Comparison of ENCODE assay signal across 27 cellular contexts in genomic region chr1:161001068-161001467, GRCh38. TPM values are rescaled to one million over a fixed set of nuclear protein-coding genes. Genes with fewer than 3 reads are reported as not detected.
"Had no signal": no experiment of that assay in that cellular context is flagged by ENCODE, and none has a peak within 500 bp of the region (broad histone marks: within the 10 kb centered on the region; RNA-seq: fewer than 3 reads in every experiment).

No MANE protein-coding gene starts in this region.

- H3K27me3 Mint-ChIP-seq: activated CD4-positive, alpha-beta T cell treated with anti-CD3 and anti-CD28 coated beads, Interleukin-2, amount 10 ng/mL, durations not matched to agents 24 days and 14 days; activated CD8-positive, alpha-beta T cell treated with anti-CD3 and anti-CD28 coated beads for 36 hours; activated naive CD8-positive, alpha-beta T cell treated with anti-CD3 and anti-CD28 coated beads for 36 hours; activated T-helper 17 cell treated with anti-CD3 and anti-CD28 coated beads, Interleukin-2, amount 50 U/mL, for 72 hours had no signal

- H3K36me3 Mint-ChIP-seq: activated naive CD8-positive, alpha-beta T cell treated with anti-CD3 and anti-CD28 coated beads for 36 hours had no signal

- H3K36me3 ChIP-seq: brain microvascular endothelial cell had no signal

- ATAC-seq: activated CD8-positive, alpha-beta T cell treated with anti-CD3 and anti-CD28 coated beads for 36 hours; activated T-helper 17 cell treated with anti-CD3 and anti-CD28 coated beads, Interleukin-2, amount 50 U/mL, for 72 hours; K562; PC-3 had no signal

- H3K27ac Mint-ChIP-seq: activated CD4-positive, alpha-beta T cell treated with anti-CD3 and anti-CD28 coated beads, Interleukin-2, amount 10 ng/mL, durations not matched to agents 24 days and 14 days; activated CD8-positive, alpha-beta T cell treated with anti-CD3 and anti-CD28 coated beads for 36 hours; activated naive CD8-positive, alpha-beta T cell treated with anti-CD3 and anti-CD28 coated beads for 36 hours; activated T-cell treated with anti-CD3 and anti-CD28 coated beads, Interleukin-2, amount 50 U/mL, for 72 hours; activated T-helper 17 cell treated with anti-CD3 and anti-CD28 coated beads, Interleukin-2, amount 50 U/mL, for 72 hours; T-helper 1 cell treated with Interleukin-12 subunit alpha and Interleukin-12 subunit beta and Interleukin-4 antibody, amounts not matched to agents 30 μg/mL and 1 μg/mL, for 36 hours; T-helper 2 cell treated with Interferon-gamma antibody and Interleukin-4, amounts not matched to agents 5 μg/mL and 100 μg/mL, for 36 hours had no signal

- H3K9me3 Mint-ChIP-seq: activated CD4-positive, alpha-beta T cell treated with anti-CD3 and anti-CD28 coated beads, Interleukin-2, amount 10 ng/mL, durations not matched to agents 24 days and 14 days; activated CD8-positive, alpha-beta T cell treated with anti-CD3 and anti-CD28 coated beads for 36 hours; activated naive CD8-positive, alpha-beta T cell treated with anti-CD3 and anti-CD28 coated beads for 36 hours; activated T-cell treated with anti-CD3 and anti-CD28 coated beads, Interleukin-2, amount 50 U/mL, for 72 hours; activated T-helper 17 cell treated with anti-CD3 and anti-CD28 coated beads, Interleukin-2, amount 50 U/mL, for 72 hours; T-helper 1 cell treated with Interleukin-12 subunit alpha and Interleukin-12 subunit beta and Interleukin-4 antibody, amounts not matched to agents 30 μg/mL and 1 μg/mL, for 36 hours; T-helper 2 cell treated with Interferon-gamma antibody and Interleukin-4, amounts not matched to agents 5 μg/mL and 100 μg/mL, for 36 hours had no signal

- H3K9me3 ChIP-seq: Peyer's patch had no signal

- DNase-seq: activated CD4-positive, alpha-beta T cell treated with anti-CD3 and anti-CD28 coated beads, Interleukin-2, amount 10 ng/mL, durations not matched to agents 24 days and 14 days; activated CD4-positive, alpha-beta T cell treated with anti-CD3 and anti-CD28 coated beads, Interleukin-2, amount 50 U/mL, for 4 hours; activated CD8-positive, alpha-beta T cell treated with anti-CD3 and anti-CD28 coated beads for 36 hours; activated effector memory CD4-positive, alpha-beta T cell treated with anti-CD3 and anti-CD28 coated beads, Interleukin-2, amount 50 U/mL, for 16 hours; activated naive CD4-positive, alpha-beta T cell; activated naive CD4-positive, alpha-beta T cell treated with anti-CD3 and anti-CD28 coated beads, Interleukin-2, amount 50 U/mL, for 16 hours; activated naive CD8-positive, alpha-beta T cell treated with anti-CD3 and anti-CD28 coated beads for 36 hours; activated T-cell treated with anti-CD3 and anti-CD28 coated beads, Interleukin-2, amount 50 U/mL, for 1 hour; activated T-cell treated with anti-CD3 and anti-CD28 coated beads, Interleukin-2, amount 50 U/mL, for 72 hours; amniotic stem cell; aorta; brain microvascular endothelial cell; NCI-H1417 treated with DMSO at 0.1 percent for 48 hours; NCI-H1694; NCI-H1930; NCI-H2081 treated with DMSO at 0.1 percent for 48 hours; NCI-H226; NCI-H446 treated with DMSO at 0.1 percent for 48 hours; PC-3; Peyer's patch; SIG-M5 had no signal

- H3K27ac ChIP-seq: brain microvascular endothelial cell had no signal

- H3K4me3 ChIP-seq: K562, Peyer's patch had no signal

- H3K4me3 Mint-ChIP-seq: activated CD4-positive, alpha-beta T cell treated with anti-CD3 and anti-CD28 coated beads, Interleukin-2, amount 10 ng/mL, durations not matched to agents 24 days and 14 days; activated CD8-positive, alpha-beta T cell treated with anti-CD3 and anti-CD28 coated beads for 36 hours; activated naive CD8-positive, alpha-beta T cell treated with anti-CD3 and anti-CD28 coated beads for 36 hours; activated T-cell treated with anti-CD3 and anti-CD28 coated beads, Interleukin-2, amount 50 U/mL, for 72 hours; activated T-helper 17 cell treated with anti-CD3 and anti-CD28 coated beads, Interleukin-2, amount 50 U/mL, for 72 hours; T-helper 1 cell treated with Interleukin-12 subunit alpha and Interleukin-12 subunit beta and Interleukin-4 antibody, amounts not matched to agents 30 μg/mL and 1 μg/mL, for 36 hours; T-helper 2 cell treated with Interferon-gamma antibody and Interleukin-4, amounts not matched to agents 5 μg/mL and 100 μg/mL, for 36 hours had no signal

- H3K27me3 ChIP-seq: brain microvascular endothelial cell, Peyer's patch had no signal

RNA-seq across cellular contexts. Expression of gene ITLN2, which starts 46.5 kb away (rescaled TPM):
- total RNA-seq: activated CD4-positive, alpha-beta T cell treated with anti-CD3 and anti-CD28 coated beads, Interleukin-2, amount 10 ng/mL, durations not matched to agents 24 days and 14 days; activated CD8-positive, alpha-beta memory T cell treated with anti-CD3 and anti-CD28 coated beads for 36 hours; activated CD8-positive, alpha-beta T cell treated with anti-CD3 and anti-CD28 coated beads for 36 hours; activated naive CD8-positive, alpha-beta T cell treated with anti-CD3 and anti-CD28 coated beads for 36 hours; activated T-cell treated with anti-CD3 and anti-CD28 coated beads, Interleukin-2, amount 50 U/mL, for 72 hours; activated T-helper 17 cell treated with anti-CD3 and anti-CD28 coated beads, Interleukin-2, amount 50 U/mL, for 72 hours; aorta; K562; M059J; PC-3 had no signal
- polyA plus RNA-seq: K562 had no signal
